ENCODE assay signal across 27 cellular contexts in genomic region chr12:60387356-60387755, GRCh38.
"Had no signal": no experiment of that assay in that cellular context is flagged by ENCODE, and none has a peak within 500 bp of the region (broad histone marks: within the 10 kb centered on the region; RNA-seq: fewer than 3 reads in every experiment).

No MANE protein-coding gene starts in this region.

- H3K4me1 Mint-ChIP-seq: endodermal cell, immature natural killer cell, mesothelial cell of epicardium had no signal

- DNase-seq: colonic mucosa; cortex of kidney; effector CD8-positive, alpha-beta T cell; effector memory CD8-positive, alpha-beta T cell; endodermal cell; erythroblast; esophagus squamous epithelium; foreskin fibroblast; foreskin melanocyte; gastrocnemius medialis; glutamatergic neuron; head of caudate nucleus; heart right ventricle; hippocampal formation; immature natural killer cell; islet precursor cell; left cardiac atrium; left ventricle myocardium superior; lower lobe of right lung; mesenchymal stem cell; mucosa of descending colon had no signal

- FAIRE-seq: endometrium had no signal

- H3K36me3 ChIP-seq: colonic mucosa, esophagus squamous epithelium, gastrocnemius medialis, heart right ventricle, left lung, lower lobe of right lung had no signal

- H3K4me3 Mint-ChIP-seq: dendritic cell treated with granulocyte-macrophage colony-stimulating factor and Interleukin-4, amounts not matched to agents 40 ng/mL and 50 ng/mL, for 4 days; effector memory CD8-positive, alpha-beta T cell; endodermal cell; immature natural killer cell; mesothelial cell of epicardium had no signal

- H3K36me3 Mint-ChIP-seq: immature natural killer cell, mesothelial cell of epicardium had no signal

- H3K4me1 ChIP-seq: colonic mucosa, esophagus squamous epithelium, gastrocnemius medialis, heart right ventricle, left lung, lower lobe of right lung had no signal

- H3K27ac ChIP-seq: colonic mucosa, epithelial cell of prostate, esophagus squamous epithelium, gastrocnemius medialis, heart right ventricle, left lung, lower lobe of right lung had no signal

- H3K27me3 Mint-ChIP-seq: dendritic cell treated with granulocyte-macrophage colony-stimulating factor and Interleukin-4, amounts not matched to agents 40 ng/mL and 50 ng/mL, for 4 days; effector memory CD8-positive, alpha-beta T cell had no signal

- H3K9me3 ChIP-seq: colonic mucosa, esophagus squamous epithelium, gastrocnemius medialis, lower lobe of right lung had no signal

- H3K27me3 ChIP-seq: colonic mucosa, esophagus squamous epithelium, gastrocnemius medialis, heart right ventricle, left lung had no signal

- ATAC-seq: effector memory CD8-positive, alpha-beta T cell; esophagus mucosa; gastrocnemius medialis; heart right ventricle; left cardiac atrium; left lung; left ventricle myocardium superior; lower lobe of right lung; mucosa of descending colon had no signal

- H3K4me3 ChIP-seq: colonic mucosa, esophagus squamous epithelium, gastrocnemius medialis, heart right ventricle, left lung, lower lobe of right lung, mucosa of descending colon had no signal

- H3K27ac Mint-ChIP-seq: dendritic cell treated with granulocyte-macrophage colony-stimulating factor and Interleukin-4, amounts not matched to agents 40 ng/mL and 50 ng/mL, for 4 days; effector memory CD8-positive, alpha-beta T cell; endodermal cell; immature natural killer cell; mesothelial cell of epicardium had no signal
